Comparison of ENCODE assay signal across 22 cellular contexts in the genomic region with DNA sequence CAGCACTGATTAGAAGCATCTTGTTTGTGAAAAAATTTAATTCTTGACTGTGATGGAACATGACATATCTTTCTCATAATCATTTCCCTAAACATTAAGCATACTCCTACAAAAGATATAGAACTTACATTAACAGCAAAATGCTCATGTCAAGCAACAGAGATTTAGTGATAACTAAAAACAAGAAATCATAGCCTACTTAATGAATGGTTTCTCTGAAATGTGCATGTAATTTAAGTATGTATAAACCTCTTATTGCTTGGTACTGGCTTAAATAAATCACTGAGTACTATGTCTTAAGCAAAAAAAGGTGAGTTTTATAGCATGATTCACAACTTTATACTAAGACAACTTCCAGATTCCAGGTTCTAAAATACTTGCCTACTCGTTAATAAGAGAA.
"Had no signal": no experiment of that assay in that cellular context is flagged by ENCODE, and none has a peak within 500 bp of the region (broad histone marks: within the 10 kb centered on the region; RNA-seq: fewer than 3 reads in every experiment).

No MANE protein-coding gene starts in this region.

- H3K4me1 ChIP-seq: foreskin keratinocyte, testis had no signal

- H3K9me3 ChIP-seq: ascending aorta, psoas muscle, stomach, testis, upper lobe of left lung had no signal

- H3K9me3 Mint-ChIP-seq: activated naive CD8-positive, alpha-beta T cell treated with anti-CD3 and anti-CD28 coated beads, Interleukin-2, amount 10 ng/mL, durations not matched to agents 7 days and 5 days; activated T-cell treated with anti-CD3 and anti-CD28 coated beads, Interleukin-2, amount 50 U/mL, for 4 hours; dendritic cell treated with granulocyte-macrophage colony-stimulating factor and Interleukin-4, amounts not matched to agents 40 ng/mL and 50 ng/mL, for 4 days; effector memory CD8-positive, alpha-beta T cell; nephron; T-cell had no signal

- H3K27ac ChIP-seq: ascending aorta, foreskin keratinocyte, testis, upper lobe of left lung had no signal

- H3K4me3 Mint-ChIP-seq: activated naive CD8-positive, alpha-beta T cell treated with anti-CD3 and anti-CD28 coated beads, Interleukin-2, amount 10 ng/mL, durations not matched to agents 7 days and 5 days; activated T-cell treated with anti-CD3 and anti-CD28 coated beads, Interleukin-2, amount 50 U/mL, for 4 hours; dendritic cell treated with granulocyte-macrophage colony-stimulating factor and Interleukin-4, amounts not matched to agents 40 ng/mL and 50 ng/mL, for 4 days; nephron; T-cell had no signal

- H3K27me3 Mint-ChIP-seq: activated naive CD8-positive, alpha-beta T cell treated with anti-CD3 and anti-CD28 coated beads, Interleukin-2, amount 10 ng/mL, durations not matched to agents 7 days and 5 days; dendritic cell treated with granulocyte-macrophage colony-stimulating factor and Interleukin-4, amounts not matched to agents 40 ng/mL and 50 ng/mL, for 4 days; effector memory CD8-positive, alpha-beta T cell; T-cell had no signal

- ATAC-seq: activated CD4-positive, CD25-positive, alpha-beta regulatory T cell treated with anti-CD3 and anti-CD28 coated beads, Interleukin-2, amount 50 U/mL, for 24 hours; activated T-cell treated with anti-CD3 and anti-CD28 coated beads, Interleukin-2, amount 50 U/mL, for 4 hours; effector memory CD8-positive, alpha-beta T cell; foreskin keratinocyte; psoas muscle; sciatic nerve; T-cell had no signal

- DNase-seq: activated gamma-delta T cell; activated naive CD8-positive, alpha-beta T cell treated with anti-CD3 and anti-CD28 coated beads, Interleukin-2, amount 10 ng/mL, durations not matched to agents 7 days and 5 days; activated T-cell treated with anti-CD3 and anti-CD28 coated beads, Interleukin-2, amount 50 U/mL, for 4 hours; effector memory CD8-positive, alpha-beta T cell; foreskin keratinocyte; glutamatergic neuron; hypothalamus; kidney glomerular epithelial cell; mesendoderm; occipital lobe; psoas muscle; stimulated activated CD4-positive, alpha-beta T cell treated with anti-CD3 and anti-CD28 coated beads, Interleukin-1b, Interleukin-23, amount 100 ng/mL, for 48 hours; stomach; T-cell; T1000; testis; upper lobe of left lung had no signal

- H3K27ac Mint-ChIP-seq: dendritic cell treated with granulocyte-macrophage colony-stimulating factor and Interleukin-4, amounts not matched to agents 40 ng/mL and 50 ng/mL, for 4 days; nephron had no signal

- H3K4me3 ChIP-seq: ascending aorta, psoas muscle, stomach, testis, upper lobe of left lung had no signal

- H3K27me3 ChIP-seq: ascending aorta, foreskin keratinocyte, stomach, testis, upper lobe of left lung had no signal
